ENCODE assay signal across 12 cellular contexts in the genomic region with DNA sequence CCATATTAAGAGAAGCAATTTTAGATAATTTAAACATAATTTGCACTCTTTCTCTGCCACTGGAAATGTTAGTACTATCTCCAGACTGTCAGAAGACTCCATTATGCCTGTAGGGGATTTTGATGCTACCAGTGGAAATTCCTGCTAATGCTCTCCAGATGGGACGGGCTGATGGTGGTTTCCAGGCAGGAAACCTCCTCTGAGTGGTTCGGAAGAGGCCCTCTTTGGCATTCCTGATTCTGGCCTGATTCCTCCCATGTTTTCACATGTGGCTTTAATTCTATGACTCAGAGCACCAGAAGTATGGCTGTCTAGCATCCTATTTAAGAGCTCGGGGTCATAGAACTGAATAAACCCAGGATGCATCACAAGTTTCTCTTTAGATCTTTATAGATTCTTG.
DNase-seq lines count a peak whose midpoint lies in the region; ATAC-seq and TF ChIP-seq lines count a peak whose summit lies in the region.
"Had no signal": no experiment of that assay in that cellular context is flagged by ENCODE, and none has a peak within 500 bp of the region (broad histone marks: within the 10 kb centered on the region; RNA-seq: fewer than 3 reads in every experiment).

No MANE protein-coding gene starts in this region.

- DNase-seq in GM23338 (ENCODE audit: low spot score) (peak; percentile 16), WTC11 (ENCODE audit: low spot score) (no peak), foreskin melanocyte (peak; percentile 40), smooth muscle cell (lab: John Stamatoyannopoulos, UW; ENCODE audit: unreplicated experiment) (no peak), posterior vena cava (ENCODE audit: low spot score) (no peak)
- DNase-seq in activated CD4-positive, alpha-beta T cell treated with anti-CD3 and anti-CD28 coated beads, Interleukin-2, amount 10 ng/mL, durations not matched to agents 7 days and 5 days, result no peak
- DNase-seq: activated effector memory CD4-positive, alpha-beta T cell treated with Interleukin-2 at 50 U/mL for 16 hours; DMS79 treated with DMSO at 0.1 percent for 48 hours; testis had no signal

- intact Hi-C loops in posterior vena cava (cut with DNase I), result no loop called here

- H2AFZ ChIP-seq in GM23338, result peak overlapping the region; percentile 72
- no peak overlapping the region for H2AFZ ChIP-seq in smooth muscle cell (ENCODE audit: low read depth)

- H3K9me2 ChIP-seq in GM23338 (ENCODE audit: insufficient read depth), result no peaks in the 10 kb centered on the region

- H3K4me3 ChIP-seq in GM23338, result no peak overlapping the region
- no peak overlapping the region for H3K4me3 ChIP-seq in smooth muscle cell
- H3K4me3 ChIP-seq: testis had no signal

- H3K27me3 Mint-ChIP-seq in GM23338 (ENCODE audit: insufficient read depth, low read depth, poor library complexity) (no peaks in the 10 kb centered on the region), WTC11 (ENCODE audit: low read depth) (no peaks in the 10 kb centered on the region; the same call in 1 of the 2 replicates)
- H3K27me3 Mint-ChIP-seq in activated CD4-positive, alpha-beta T cell treated with anti-CD3 and anti-CD28 coated beads, Interleukin-2, amount 10 ng/mL, durations not matched to agents 7 days and 5 days, result no peaks in the 10 kb centered on the region
- H3K27me3 Mint-ChIP-seq: IgD-negative memory B cell had no signal

- H3K79me2 ChIP-seq in GM23338 (replicated peaks; ENCODE audit: insufficient read depth) (no peaks in the 10 kb centered on the region), smooth muscle cell (ENCODE audit: low read depth) (no peaks in the 10 kb centered on the region)

- peak overlapping the region; percentile 96 for H3K9ac ChIP-seq in smooth muscle cell (ENCODE audit: low read depth)

- no peak overlapping the region for H3K4me3 Mint-ChIP-seq in GM23338
- H3K4me3 Mint-ChIP-seq in WTC11, result no peak overlapping the region
- H3K4me3 Mint-ChIP-seq in activated CD4-positive, alpha-beta T cell treated with anti-CD3 and anti-CD28 coated beads, Interleukin-2, amount 10 ng/mL, durations not matched to agents 7 days and 5 days, result no peak overlapping the region
- H3K4me3 Mint-ChIP-seq: IgD-negative memory B cell had no signal

- H3K36me3 ChIP-seq in GM23338 (ENCODE audit: insufficient read depth) (no peaks in the 10 kb centered on the region), smooth muscle cell (ENCODE audit: low read depth) (no peaks in the 10 kb centered on the region)
- H3K36me3 ChIP-seq: neutrophil had no signal

- H3K4me1 Mint-ChIP-seq in GM23338 (peaks cover 4% of the 10 kb centered on the region; the same call in 2 of the 3 replicates), WTC11 (peaks cover 6% of the 10 kb centered on the region)
- no peaks in the 10 kb centered on the region for H3K4me1 Mint-ChIP-seq in activated CD4-positive, alpha-beta T cell treated with anti-CD3 and anti-CD28 coated beads, Interleukin-2, amount 10 ng/mL, durations not matched to agents 7 days and 5 days
- H3K4me1 Mint-ChIP-seq: IgD-negative memory B cell had no signal

- H3K27ac Mint-ChIP-seq in GM23338 (no peak overlapping the region), WTC11 (no peak overlapping the region)
- no peak overlapping the region for H3K27ac Mint-ChIP-seq in activated CD4-positive, alpha-beta T cell treated with anti-CD3 and anti-CD28 coated beads, Interleukin-2, amount 10 ng/mL, durations not matched to agents 7 days and 5 days
- H3K27ac Mint-ChIP-seq: IgD-negative memory B cell had no signal

- H3K9me3 Mint-ChIP-seq in GM23338 (no peaks in the 10 kb centered on the region), WTC11 (no peaks in the 10 kb centered on the region)
- H3K9me3 Mint-ChIP-seq in activated CD4-positive, alpha-beta T cell treated with anti-CD3 and anti-CD28 coated beads, Interleukin-2, amount 10 ng/mL, durations not matched to agents 7 days and 5 days, result no peaks in the 10 kb centered on the region

- H3F3A ChIP-seq in GM23338 (replicated peaks; ENCODE audit: low read depth) (no peaks in the 10 kb centered on the region), smooth muscle cell (ENCODE audit: low read depth) (peaks cover 32% of the 10 kb centered on the region)

- TF ChIP-seq CTCF in GM23338 (conservative IDR thresholded peaks at IDR 0.05; ENCODE audit: low read depth in 2 of 2), result no peak
- no peak for TF ChIP-seq CTCF in WTC11 (IDR thresholded peaks at IDR 0.05)
- TF ChIP-seq CTCF in smooth muscle cell (IDR thresholded peaks at IDR 0.05; ENCODE audit: borderline replicate concordance, insufficient read depth, poor library complexity, severe bottlenecking), result no peak

- 10% methylated on average over 3 of the region's 3 CpGs for WGBS in smooth muscle cell (ENCODE audit: low lambda C conversion rate)

- H3K36me3 Mint-ChIP-seq in GM23338 (ENCODE audit: low read depth) (no peaks in the 10 kb centered on the region), WTC11 (no peaks in the 10 kb centered on the region)
- H3K36me3 Mint-ChIP-seq in activated CD4-positive, alpha-beta T cell treated with anti-CD3 and anti-CD28 coated beads, Interleukin-2, amount 10 ng/mL, durations not matched to agents 7 days and 5 days (ENCODE audit: low read depth), result no peaks in the 10 kb centered on the region
- H3K36me3 Mint-ChIP-seq: IgD-negative memory B cell had no signal

- no peak for ATAC-seq in GM23338
- ATAC-seq in WTC11, result peak; percentile 34; the same call in 1 of the 2 replicates
- no peak for ATAC-seq in GM21737 (IDR thresholded peaks at IDR 0.05; ENCODE audit: unreplicated experiment)

- CTCF ChIA-PET in WTC11 (lab: Charles Lee), result no interaction called here
- CTCF ChIA-PET in activated CD4-positive, alpha-beta T cell treated with anti-CD3 and anti-CD28 coated beads, Interleukin-2, amount 10 ng/mL, durations not matched to agents 7 days and 5 days (lab: Charles Lee), result no interaction called here

- H3K4me2 ChIP-seq in GM23338 (no peak overlapping the region), smooth muscle cell (peak overlapping the region; percentile 53)

- H3K27me3 ChIP-seq in GM23338 (ENCODE audit: insufficient read depth) (no peaks in the 10 kb centered on the region), smooth muscle cell (ENCODE audit: low read depth) (no peaks in the 10 kb centered on the region)
- H3K27me3 ChIP-seq: neutrophil, testis had no signal

- POLR2A ChIA-PET in WTC11 (lab: Charles Lee), result no interaction called here
- POLR2A ChIA-PET in activated CD4-positive, alpha-beta T cell treated with anti-CD3 and anti-CD28 coated beads, Interleukin-2, amount 10 ng/mL, durations not matched to agents 7 days and 5 days (lab: Charles Lee), result no interaction called here

- no peak overlapping the region for H3K27ac ChIP-seq in GM23338 (ENCODE audit: low read depth)
- peak overlapping the region; percentile 99 for H3K27ac ChIP-seq in smooth muscle cell (ENCODE audit: low read depth)
- H3K27ac ChIP-seq: neutrophil, testis had no signal

- no peaks in the 10 kb centered on the region for H3K4me1 ChIP-seq in GM23338 (ENCODE audit: insufficient read depth)
- H3K4me1 ChIP-seq in smooth muscle cell (ENCODE audit: low read depth), result peaks cover 32% of the 10 kb centered on the region
- H3K4me1 ChIP-seq: testis had no signal

- no peaks in the 10 kb centered on the region for H4K20me1 ChIP-seq in GM23338 (replicated peaks; ENCODE audit: insufficient read depth)
- H4K20me1 ChIP-seq in smooth muscle cell (ENCODE audit: low read depth), result no peaks in the 10 kb centered on the region

- no peaks in the 10 kb centered on the region for H3K9me3 ChIP-seq in smooth muscle cell (replicated peaks; ENCODE audit: low read depth)
- H3K9me3 ChIP-seq: neutrophil, testis had no signal

TF ChIP-seq in GM23338, 12 proteins besides CTCF, POLR2A, EP300 and RAD21 (continues in another document):
- TF ChIP-seq EZH2phosphoT487 (IDR thresholded peaks at IDR 0.05; ENCODE audit: unreplicated experiment) (no peak), NANOG (IDR thresholded peaks at IDR 0.05; ENCODE audit: borderline replicate concordance) (no peak)

TF ChIP-seq in WTC11, 78 proteins besides CTCF, POLR2A, EP300 and RAD21 (continues in another document):
- TF ChIP-seq, protein P1, sequence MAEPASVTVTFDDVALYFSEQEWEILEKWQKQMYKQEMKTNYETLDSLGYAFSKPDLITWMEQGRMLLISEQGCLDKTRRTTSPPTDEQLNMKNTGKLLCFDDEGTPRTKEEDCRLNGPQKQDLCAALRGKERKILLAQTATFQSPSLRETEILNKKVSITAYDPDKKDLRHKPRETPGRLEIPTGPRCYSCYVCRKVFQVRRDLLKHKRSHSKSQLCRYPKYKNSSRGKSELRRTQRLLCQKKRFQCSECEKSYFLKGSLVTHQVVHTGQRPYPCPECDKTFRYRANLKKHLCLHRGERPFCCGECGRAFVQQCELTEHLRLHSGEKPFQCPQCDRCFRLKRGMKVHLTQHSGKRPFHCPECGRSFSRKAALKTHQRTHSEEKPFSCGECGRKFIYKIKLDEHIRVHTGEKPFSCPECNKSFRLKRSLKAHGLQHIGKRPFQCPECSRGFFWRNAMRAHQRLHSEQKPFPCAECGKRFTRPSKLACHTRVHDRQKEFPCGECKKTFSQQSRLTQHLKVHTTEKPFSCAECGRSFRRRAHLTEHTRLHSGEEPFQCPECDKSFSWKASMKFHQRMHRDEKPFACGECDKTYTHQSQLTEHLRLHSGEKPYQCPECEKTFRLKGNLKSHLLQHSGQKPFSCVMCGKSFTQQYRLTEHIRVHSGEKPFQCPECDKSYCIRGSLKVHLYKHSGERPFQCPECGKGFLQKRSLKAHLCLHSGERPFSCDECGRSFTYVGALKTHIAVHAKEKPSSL (CRISPR knock-in tag; conservative IDR thresholded peaks at IDR 0.05), result no peak
- TF ChIP-seq, protein P2, sequence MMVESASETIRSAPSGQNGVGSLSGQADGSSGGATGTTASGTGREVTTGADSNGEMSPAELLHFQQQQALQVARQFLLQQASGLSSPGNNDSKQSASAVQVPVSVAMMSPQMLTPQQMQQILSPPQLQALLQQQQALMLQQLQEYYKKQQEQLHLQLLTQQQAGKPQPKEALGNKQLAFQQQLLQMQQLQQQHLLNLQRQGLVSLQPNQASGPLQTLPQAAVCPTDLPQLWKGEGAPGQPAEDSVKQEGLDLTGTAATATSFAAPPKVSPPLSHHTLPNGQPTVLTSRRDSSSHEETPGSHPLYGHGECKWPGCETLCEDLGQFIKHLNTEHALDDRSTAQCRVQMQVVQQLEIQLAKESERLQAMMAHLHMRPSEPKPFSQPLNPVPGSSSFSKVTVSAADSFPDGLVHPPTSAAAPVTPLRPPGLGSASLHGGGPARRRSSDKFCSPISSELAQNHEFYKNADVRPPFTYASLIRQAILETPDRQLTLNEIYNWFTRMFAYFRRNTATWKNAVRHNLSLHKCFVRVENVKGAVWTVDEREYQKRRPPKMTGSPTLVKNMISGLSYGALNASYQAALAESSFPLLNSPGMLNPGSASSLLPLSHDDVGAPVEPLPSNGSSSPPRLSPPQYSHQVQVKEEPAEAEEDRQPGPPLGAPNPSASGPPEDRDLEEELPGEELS (CRISPR knock-in tag; IDR thresholded peaks at IDR 0.05), result no peak
- TF ChIP-seq, protein P3, sequence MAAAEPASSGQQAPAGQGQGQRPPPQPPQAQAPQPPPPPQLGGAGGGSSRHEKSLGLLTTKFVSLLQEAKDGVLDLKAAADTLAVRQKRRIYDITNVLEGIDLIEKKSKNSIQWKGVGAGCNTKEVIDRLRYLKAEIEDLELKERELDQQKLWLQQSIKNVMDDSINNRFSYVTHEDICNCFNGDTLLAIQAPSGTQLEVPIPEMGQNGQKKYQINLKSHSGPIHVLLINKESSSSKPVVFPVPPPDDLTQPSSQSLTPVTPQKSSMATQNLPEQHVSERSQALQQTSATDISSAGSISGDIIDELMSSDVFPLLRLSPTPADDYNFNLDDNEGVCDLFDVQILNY (CRISPR knock-in tag; IDR thresholded peaks at IDR 0.05), result no peak

Comparison
In these comparisons a context has a peak if more than half of its experiments do, and no peak if none do; other contexts are left out.
1. DNase-seq: peak in GM23338 (single experiment) and foreskin melanocyte (single experiment); none in WTC11 (single experiment), smooth muscle cell (single experiment), posterior vena cava (single experiment) and activated CD4-positive, alpha-beta T cell treated with anti-CD3 and anti-CD28 coated beads, Interleukin-2, amount 10 ng/mL, durations not matched to agents 7 days and 5 days (single experiment).